Comparison of ENCODE assay signal across 8 cellular contexts in genomic region chr11:118435233-118435892, GRCh38. TPM values are rescaled to one million over a fixed set of nuclear protein-coding genes. Genes with fewer than 3 reads are reported as not detected.
DNase-seq lines count a peak whose midpoint lies in the region; ATAC-seq, FAIRE-seq and TF ChIP-seq lines count a peak whose summit lies in the region.

No MANE protein-coding gene starts in this region.

- peak overlapping the region; percentile 68 for H2AFZ ChIP-seq in neural progenitor cell (replicated peaks)

- peaks cover 47% of the 10 kb centered on the region for H3F3A ChIP-seq in neural progenitor cell (ENCODE audit: low read depth)

- H3K9ac ChIP-seq in neural progenitor cell: no peak overlapping the region

- H3K27ac Mint-ChIP-seq in neural progenitor cell (peak overlapping the region; percentile 93), type B pancreatic cell (peak overlapping the region; percentile 87)

- no peaks in the 10 kb centered on the region for H3K27me3 ChIP-seq in neural progenitor cell

- H3K9me3 Mint-ChIP-seq in neural progenitor cell: no peaks in the 10 kb centered on the region
- no peaks in the 10 kb centered on the region for H3K9me3 Mint-ChIP-seq in type B pancreatic cell

- TF ChIP-seq CTCF in fibroblast of pulmonary artery (IDR thresholded peaks at IDR 0.05; ENCODE audit: low read length, missing control alignments): no peak
- no peak for TF ChIP-seq CTCF in neural progenitor cell (IDR thresholded peaks at IDR 0.05)
- TF ChIP-seq CTCF in type B pancreatic cell (conservative IDR thresholded peaks at IDR 0.05): no peak

- no peak for FAIRE-seq in RCC 7860 (lab: Jason Lieb, UNC)

- peak; percentile 22 for ATAC-seq in GM21723 (IDR thresholded peaks at IDR 0.05; ENCODE audit: unreplicated experiment)

- peak overlapping the region; percentile 77 for H3K27ac ChIP-seq in neural progenitor cell

- H3K36me3 ChIP-seq in neural progenitor cell: peaks cover 13% of the 10 kb centered on the region

- H3K27me3 Mint-ChIP-seq in neural progenitor cell (ENCODE audit: insufficient read depth, low read depth): peaks cover 5% of the 10 kb centered on the region
- H3K27me3 Mint-ChIP-seq in type B pancreatic cell: peaks cover 8% of the 10 kb centered on the region

- H4K20me1 ChIP-seq in neural progenitor cell (ENCODE audit: low read depth): peaks cover 32% of the 10 kb centered on the region

- peak overlapping the region; percentile 93 for H3K4me3 Mint-ChIP-seq in neural progenitor cell
- peak overlapping the region; percentile 94 for H3K4me3 Mint-ChIP-seq in type B pancreatic cell

- peaks cover 39% of the 10 kb centered on the region for H3K79me2 ChIP-seq in neural progenitor cell (ENCODE audit: low read depth)

- H3K4me2 ChIP-seq in neural progenitor cell: peak overlapping the region; percentile 85

- H3K36me3 Mint-ChIP-seq in neural progenitor cell (peaks cover 4% of the 10 kb centered on the region), type B pancreatic cell (peaks cover 4% of the 10 kb centered on the region)

- H3K4me1 ChIP-seq in neural progenitor cell: peaks cover 27% of the 10 kb centered on the region

- no peaks in the 10 kb centered on the region for H3K9me3 ChIP-seq in neural progenitor cell (ENCODE audit: low read depth)

- DNase-seq in DMS 273 treated with DMSO at 0.1 percent for 48 hours (lab: John Stamatoyannopoulos, UW) (peak; percentile 72), LHCN-M2 (ENCODE audit: low read depth) (peak; percentile 35), RCC 7860 (ENCODE audit: low spot score) (peak; percentile 61), activated T-helper 1 cell treated with Interleukin-2 at 50 U/mL for 16 hours (ENCODE audit: low read depth) (peak; percentile 53), fibroblast of pulmonary artery (ENCODE audit: low read depth) (peak; percentile 41), neural progenitor cell (ENCODE audit: low spot score) (peak; percentile 96), type B pancreatic cell (ENCODE audit: extremely low spot score, unreplicated experiment) (peak; percentile 86)

- H3K4me3 ChIP-seq in fibroblast of pulmonary artery (replicated peaks; ENCODE audit: low read depth, low read length) (peak overlapping the region; percentile 68), neural progenitor cell (peak overlapping the region; percentile 99)

- H3K4me1 Mint-ChIP-seq in neural progenitor cell (peaks cover 37% of the 10 kb centered on the region), type B pancreatic cell (ENCODE audit: unreplicated experiment) (peaks cover 24% of the 10 kb centered on the region)

RNA-seq across cellular contexts. Expression of gene KMT2A, which starts 0.9 kb away (rescaled TPM):
- total RNA-seq in LHCN-M2 (2014; rRNA removed) (26.5 and 28.1 TPM in 2 replicates), neural progenitor cell (ENCODE audit: low replicate concordance) (63.6 and 73.8 TPM in 2 replicates), type B pancreatic cell (ENCODE audit: low replicate concordance) (45.5 and 71.1 TPM in 2 replicates)
- 9.0 TPM for polyA plus RNA-seq in LHCN-M2 (2012)

RNA-seq across cellular contexts. Expression of gene ATP5MG, which starts 34.0 kb away (rescaled TPM):
- total RNA-seq in LHCN-M2 (2014; rRNA removed) (31.6 and 42.5 TPM in 2 replicates), neural progenitor cell (ENCODE audit: low replicate concordance) (42.6 and 113 TPM in 2 replicates), type B pancreatic cell (ENCODE audit: low replicate concordance) (207 and 263 TPM in 2 replicates)
- 483 TPM for polyA plus RNA-seq in LHCN-M2 (2012)

Comparison
In these comparisons a context has a peak if more than half of its experiments do, and no peak if none do; other contexts are left out.
1. Peak in every context shown above with its lines: DNase-seq, ATAC-seq, H3K4me3 ChIP-seq and H3K27ac ChIP-seq.
2. DNase-seq: peak in every context shown above with its lines; median percentile 96 in neural progenitor cell; 86 in type B pancreatic cell; 72 in DMS 273 treated with DMSO at 0.1 percent for 48 hours; 61 in RCC 7860; 53 in activated T-helper 1 cell treated with Interleukin-2 at 50 U/mL for 16 hours; 41 in fibroblast of pulmonary artery; 35 in LHCN-M2.